In the genomic region with DNA sequence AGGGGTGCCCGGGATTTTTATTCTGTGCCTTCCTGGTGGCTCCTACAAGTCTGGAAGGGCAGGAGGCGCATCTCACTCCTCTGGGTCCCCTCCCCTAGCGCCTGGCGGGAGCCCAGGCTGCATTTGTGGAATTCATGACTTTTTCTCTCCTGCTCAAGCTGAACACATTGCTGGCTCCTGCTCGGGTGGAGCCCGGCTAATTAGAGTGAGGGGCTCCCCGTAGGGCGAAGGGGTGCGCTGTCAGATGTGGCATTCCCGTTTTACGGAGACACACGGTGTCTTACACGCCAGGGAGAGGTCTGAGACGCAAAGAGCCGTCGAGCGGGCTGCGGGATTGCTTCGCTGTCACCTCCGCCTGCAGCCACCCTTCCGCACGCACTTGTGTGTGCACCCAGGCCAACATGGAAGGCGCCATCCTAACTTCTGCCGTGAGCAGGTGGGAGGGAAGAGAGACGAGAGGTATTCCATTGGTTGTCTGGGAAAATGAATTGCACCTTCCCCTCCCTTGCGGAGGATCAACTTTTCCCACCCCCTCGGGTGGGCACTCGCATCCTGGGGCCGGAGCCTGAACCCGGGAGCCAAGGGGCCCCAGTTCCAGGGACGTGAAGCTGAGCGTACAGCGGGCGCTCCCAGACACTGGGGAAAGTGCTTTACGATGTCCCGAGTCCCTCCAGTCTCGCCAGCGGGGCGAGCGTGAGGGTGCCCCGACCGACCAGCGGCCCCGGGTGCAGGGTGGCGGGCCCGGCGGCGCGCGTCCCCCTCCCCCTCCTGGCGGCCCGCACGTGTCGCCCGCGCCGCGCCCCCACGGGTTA, we compare ENCODE assay signal across 8 cellular contexts. TPM values are rescaled to one million over a fixed set of nuclear protein-coding genes. Genes with fewer than 3 reads are reported as not detected.
DNase-seq lines count a peak whose midpoint lies in the region; ATAC-seq, FAIRE-seq and TF ChIP-seq lines count a peak whose summit lies in the region.

No MANE protein-coding gene starts in this region.

- TF ChIP-seq CTCF in SU-DHL-6 (IDR thresholded peaks at IDR 0.05; ENCODE audit: insufficient read depth, low read length, poor library complexity, severe bottlenecking) = no peak
- TF ChIP-seq CTCF in endothelial cell of umbilical vein (IDR thresholded peaks at IDR 0.05; ENCODE audit: extremely low read depth in 1 of 2, insufficient read depth in 1 of 2, low read depth in 1 of 2, low read length in 2 of 2) = no peak
- no peak for TF ChIP-seq CTCF in smooth muscle cell (IDR thresholded peaks at IDR 0.05; ENCODE audit: borderline replicate concordance, insufficient read depth, poor library complexity, severe bottlenecking)

- H3K79me2 ChIP-seq in SU-DHL-6 (ENCODE audit: insufficient read depth, low read length) (peaks cover 34% of the 10 kb centered on the region), endothelial cell of umbilical vein (ENCODE audit: control insufficient read depth, insufficient read depth, low read length) (no peaks in the 10 kb centered on the region), smooth muscle cell (ENCODE audit: low read depth) (no peaks in the 10 kb centered on the region)

- peak; percentile 48 for DNase-seq in activated CD4-positive, alpha-beta T cell treated with anti-CD3 and anti-CD28 coated beads for 36 hours
- no peak for DNase-seq in activated CD4-positive, alpha-beta T cell treated with anti-CD3 and anti-CD28 coated beads, Interleukin-2, amount 50 U/mL, for 48 hours
- no peak for DNase-seq in endothelial cell of umbilical vein (ENCODE audit: low read depth, low spot score)
- no peak for DNase-seq in smooth muscle cell (lab: John Stamatoyannopoulos, UW; ENCODE audit: unreplicated experiment)
- no peak for DNase-seq in A172 (ENCODE audit: low spot score)
- DNase-seq in stimulated activated CD8-positive, alpha-beta memory T cell treated with anti-CD3 and anti-CD28 coated beads, Interleukin-4, amount 100 ng/mL, for 48 hours = no peak

- no peaks in the 10 kb centered on the region for H3K4me1 ChIP-seq in endothelial cell of umbilical vein (ENCODE audit: control insufficient read depth, extremely low read depth, insufficient read depth, low read length)
- H3K4me1 ChIP-seq in smooth muscle cell (ENCODE audit: low read depth) = peaks cover 4% of the 10 kb centered on the region

- H4K20me1 ChIP-seq in SU-DHL-6 (ENCODE audit: low read depth, low read length) (no peaks in the 10 kb centered on the region), endothelial cell of umbilical vein (replicated peaks; ENCODE audit: control insufficient read depth, extremely low read depth, insufficient read depth, low read length) (no peaks in the 10 kb centered on the region), smooth muscle cell (ENCODE audit: low read depth) (no peaks in the 10 kb centered on the region)

- no TSS peak for BruUV-seq in endothelial cell of umbilical vein (replicated peaks; lab: Mats Ljungman, UMichigan)

- POLR2A ChIA-PET in activated CD4-positive, alpha-beta T cell treated with anti-CD3 and anti-CD28 coated beads for 36 hours (lab: Charles Lee) = no interaction called here
- POLR2A ChIA-PET in endothelial cell of umbilical vein (lab: Charles Lee) = no interaction called here

- peak; percentile 1 for ATAC-seq in activated CD4-positive, alpha-beta T cell treated with anti-CD3 and anti-CD28 coated beads for 36 hours
- no peak for ATAC-seq in HG03460 (IDR thresholded peaks at IDR 0.05; ENCODE audit: unreplicated experiment)

- peak overlapping the region; percentile 74 for H3K27ac Mint-ChIP-seq in activated CD4-positive, alpha-beta T cell treated with anti-CD3 and anti-CD28 coated beads for 36 hours

- no peaks in the 10 kb centered on the region for H3K27me3 Mint-ChIP-seq in activated CD4-positive, alpha-beta T cell treated with anti-CD3 and anti-CD28 coated beads for 36 hours

- H3F3A ChIP-seq in SU-DHL-6 (ENCODE audit: insufficient read depth) = peaks cover 58% of the 10 kb centered on the region
- H3F3A ChIP-seq in smooth muscle cell (ENCODE audit: low read depth) = no peaks in the 10 kb centered on the region

- CTCF ChIA-PET in activated CD4-positive, alpha-beta T cell treated with anti-CD3 and anti-CD28 coated beads for 36 hours (lab: Charles Lee) = no interaction called here
- CTCF ChIA-PET in endothelial cell of umbilical vein (lab: Charles Lee) = no interaction called here

- H3K4me2 ChIP-seq in SU-DHL-6 (ENCODE audit: low read depth, low read length, poor library complexity, severe bottlenecking) (peak overlapping the region; percentile 18), endothelial cell of umbilical vein (ENCODE audit: insufficient read depth, low read length) (no peak overlapping the region), smooth muscle cell (peak overlapping the region; percentile 80)

- WGBS in smooth muscle cell (ENCODE audit: low lambda C conversion rate) = 28% methylated on average over 39 of the region's 59 CpGs

- H3K9me3 ChIP-seq in SU-DHL-6 (ENCODE audit: insufficient read depth, low read length) = no peaks in the 10 kb centered on the region
- no peaks in the 10 kb centered on the region for H3K9me3 ChIP-seq in endothelial cell of umbilical vein (replicated peaks; ENCODE audit: control insufficient read depth, insufficient read depth, low read length)
- H3K9me3 ChIP-seq in smooth muscle cell (replicated peaks; ENCODE audit: low read depth) = no peaks in the 10 kb centered on the region

- H3K4me3 ChIP-seq in SU-DHL-6 (ENCODE audit: insufficient read depth, low read length, poor library complexity, severe bottlenecking) (no peak overlapping the region), endothelial cell of umbilical vein (replicated peaks in 1 of 3; ENCODE audit: insufficient read depth in 1 of 3, low read depth in 1 of 3, low read length in 3 of 3) (no peak overlapping the region), smooth muscle cell (peak overlapping the region; percentile 29)

- H3K9ac ChIP-seq in SU-DHL-6 (ENCODE audit: low read length) (no peak overlapping the region), endothelial cell of umbilical vein (replicated peaks; ENCODE audit: extremely low read depth, insufficient read depth, low read length) (no peak overlapping the region), smooth muscle cell (ENCODE audit: low read depth) (no peak overlapping the region)

- peaks cover 35% of the 10 kb centered on the region for H3K36me3 Mint-ChIP-seq in activated CD4-positive, alpha-beta T cell treated with anti-CD3 and anti-CD28 coated beads for 36 hours (ENCODE audit: low read depth)

- TF ChIP-seq POLR2A in endothelial cell of umbilical vein (IDR thresholded peaks at IDR 0.05; ENCODE audit: low read depth, low read length) = no peak

- dilution Hi-C loops in endothelial cell of umbilical vein (cut with MboI; ENCODE audit: extremely low pct_ligation_motif_present, low sequenced_read_pairs) = no loop called here

- H3K4me3 Mint-ChIP-seq in activated CD4-positive, alpha-beta T cell treated with anti-CD3 and anti-CD28 coated beads for 36 hours = peak overlapping the region; percentile 68

- H3K27me3 ChIP-seq in SU-DHL-6 (ENCODE audit: low read length) (no peaks in the 10 kb centered on the region), endothelial cell of umbilical vein (ENCODE audit: control insufficient read depth in 2 of 2, insufficient read depth in 2 of 2, low read length in 2 of 2) (peaks cover 34 to 53% of the 10 kb centered on the region in 2 experiments), smooth muscle cell (ENCODE audit: low read depth) (peaks cover 97% of the 10 kb centered on the region)

- H3K4me1 Mint-ChIP-seq in activated CD4-positive, alpha-beta T cell treated with anti-CD3 and anti-CD28 coated beads for 36 hours = peaks cover 45% of the 10 kb centered on the region

- H2AFZ ChIP-seq in SU-DHL-6 (ENCODE audit: low read depth, low read length, severe bottlenecking) = no peak overlapping the region
- no peak overlapping the region for H2AFZ ChIP-seq in endothelial cell of umbilical vein (ENCODE audit: low read depth, low read length)
- H2AFZ ChIP-seq in smooth muscle cell (ENCODE audit: low read depth) = no peak overlapping the region

- H3K9me1 ChIP-seq in endothelial cell of umbilical vein (replicated peaks; ENCODE audit: control insufficient read depth, extremely low read depth, insufficient read depth, low read length) = no peaks in the 10 kb centered on the region

- peaks cover 5% of the 10 kb centered on the region; the same call in 1 of the 2 replicates for H3K36me3 ChIP-seq in SU-DHL-6 (ENCODE audit: low read length)
- no peaks in the 10 kb centered on the region for H3K36me3 ChIP-seq in endothelial cell of umbilical vein (ENCODE audit: control insufficient read depth in 2 of 2, extremely low read depth in 1 of 2, insufficient read depth in 2 of 2, low read length in 2 of 2)
- no peaks in the 10 kb centered on the region for H3K36me3 ChIP-seq in smooth muscle cell (ENCODE audit: low read depth)

- FAIRE-seq in endothelial cell of umbilical vein (lab: Jason Lieb, UNC) = no peak

- no peaks in the 10 kb centered on the region for H3K9me3 Mint-ChIP-seq in activated CD4-positive, alpha-beta T cell treated with anti-CD3 and anti-CD28 coated beads for 36 hours (ENCODE audit: low read depth)

- no peaks in the 10 kb centered on the region for H3K9me2 ChIP-seq in SU-DHL-6 (replicated peaks; ENCODE audit: insufficient read depth, low read length)

- H3K27ac ChIP-seq in SU-DHL-6 (ENCODE audit: low read depth, low read length) (no peak overlapping the region), endothelial cell of umbilical vein (ENCODE audit: insufficient read depth, low read depth, low read length) (no peak overlapping the region), smooth muscle cell (ENCODE audit: low read depth) (no peak overlapping the region)

- intact Hi-C loops in activated CD4-positive, alpha-beta T cell treated with anti-CD3 and anti-CD28 coated beads for 36 hours (cut with DNase I, micrococcal nuclease) = loop anchor here in 1 of 2 experiments (1.0 kb wide), 1 partner anchor 36 kb away; no protein-coding TSS in a partner anchor
- intact Hi-C loops in endothelial cell of umbilical vein (cut with micrococcal nuclease) = loop anchor here (10.0 kb wide), 1 partner anchor 62 kb away; no protein-coding TSS in a partner anchor

TF ChIP-seq in endothelial cell of umbilical vein, 7 proteins besides CTCF, POLR2A, EP300 and RAD21 (continues in another document):
- TF ChIP-seq EZH2 (IDR thresholded peaks at IDR 0.05; ENCODE audit: borderline replicate concordance, low read depth, low read length, severe bottlenecking) = peak; percentile 68

RNA-seq across cellular contexts. Expression of a gene that starts 1.2 kb away (rescaled TPM):
- total RNA-seq in activated CD4-positive, alpha-beta T cell treated with anti-CD3 and anti-CD28 coated beads for 36 hours = 100 to 1,000 TPM; 245 to 260 TPM
- total RNA-seq in endothelial cell of umbilical vein (0.20 TPM in 1 of 2 replicates, not detected in the other), smooth muscle cell (not detected in 2 replicates)
- polyA plus RNA-seq in endothelial cell of umbilical vein (0.01 and 0.03 TPM in 2 replicates), smooth muscle cell (not detected in 2 replicates)
- 0.01 and 0.04 TPM in 2 replicates for polyA plus RNA-seq in endothelial cell of umbilical vein (2011; cell fraction: cytosol; rRNA removed)
- 0.07 TPM in 1 of 2 replicates, not detected in the other for polyA plus RNA-seq in endothelial cell of umbilical vein (2011; cell fraction: nucleus; rRNA removed)
- polyA plus RNA-seq in endothelial cell of umbilical vein (2012) = not detected in 2 replicates
- polyA minus RNA-seq in endothelial cell of umbilical vein = 0.25 and 0.36 TPM in 2 replicates
- not detected for polyA minus RNA-seq in endothelial cell of umbilical vein (2011; cell fraction: cytosol; rRNA and poly(A)+ RNA removed)
- polyA minus RNA-seq in endothelial cell of umbilical vein (2011; cell fraction: nucleus; rRNA and poly(A)+ RNA removed) = not detected in 2 replicates
- total RNA-seq in A172 (2014; rRNA removed; shearing (Covaris generic)) = not detected in 2 replicates

Comparison
In these comparisons a context has a peak if more than half of its experiments do, and no peak if none do; other contexts are left out.
1. RNA of a gene that starts 1.2 kb away (total RNA-seq): 245 to 260 TPM in activated CD4-positive, alpha-beta T cell treated with anti-CD3 and anti-CD28 coated beads for 36 hours; 0.20 TPM in endothelial cell of umbilical vein, not detected in smooth muscle cell and not detected in A172; every median in the first group is over 100 times any median in the second.